ENCODE assay signal across 28 cellular contexts in the genomic region with DNA sequence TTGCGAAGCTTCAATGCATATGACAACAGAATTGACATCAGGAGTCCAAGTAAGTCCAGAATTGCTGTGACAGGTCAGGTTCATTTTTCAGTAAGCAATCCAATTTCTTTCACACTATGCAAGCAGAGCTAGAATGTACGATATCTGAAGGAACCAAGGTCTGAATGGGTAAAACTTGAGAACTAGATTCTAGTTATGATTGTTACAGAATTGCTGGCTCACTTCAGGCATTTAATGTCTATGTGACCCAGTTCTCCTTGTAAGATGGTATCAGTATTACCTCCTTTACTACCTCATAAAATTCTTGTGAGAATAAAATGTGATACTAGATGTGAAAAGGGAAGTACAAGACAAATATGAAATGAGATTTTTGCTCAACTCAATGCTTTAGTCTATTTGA.
"Had no signal": no experiment of that assay in that cellular context is flagged by ENCODE, and none has a peak within 500 bp of the region (broad histone marks: within the 10 kb centered on the region; RNA-seq: fewer than 3 reads in every experiment).

No MANE protein-coding gene starts in this region.

- DNase-seq: colonic mucosa; cortex of kidney; dermis blood vessel endothelial cell; dorsolateral prefrontal cortex; effector CD4-positive, alpha-beta T cell; effector CD8-positive, alpha-beta T cell; effector memory CD4-positive, alpha-beta T cell; effector memory CD8-positive, alpha-beta T cell; endodermal cell; erythroblast; esophagus squamous epithelium; foreskin fibroblast; foreskin keratinocyte; foreskin melanocyte; gastrocnemius medialis; glutamatergic neuron; head of caudate nucleus; heart left ventricle; heart right ventricle had no signal

- H3K4me3 Mint-ChIP-seq: dendritic cell treated with granulocyte-macrophage colony-stimulating factor and Interleukin-4, amounts not matched to agents 40 ng/mL and 50 ng/mL, for 4 days; effector memory CD8-positive, alpha-beta T cell; endodermal cell had no signal

- H3K27me3 Mint-ChIP-seq: dendritic cell treated with granulocyte-macrophage colony-stimulating factor and Interleukin-4, amounts not matched to agents 40 ng/mL and 50 ng/mL, for 4 days; effector memory CD8-positive, alpha-beta T cell had no signal

- FAIRE-seq: endometrium, endothelial cell of umbilical vein, frontal cortex had no signal

- H3K9me3 Mint-ChIP-seq: dendritic cell treated with granulocyte-macrophage colony-stimulating factor and Interleukin-4, amounts not matched to agents 40 ng/mL and 50 ng/mL, for 4 days; endodermal cell had no signal

- H3K4me3 ChIP-seq: colonic mucosa, coronary artery, dorsolateral prefrontal cortex, esophagus muscularis mucosa, esophagus squamous epithelium, gastrocnemius medialis, gastroesophageal sphincter, heart left ventricle, heart right ventricle, hepatocyte had no signal

- ATAC-seq: effector memory CD8-positive, alpha-beta T cell; esophagus mucosa; foreskin keratinocyte; gastrocnemius medialis; gastroesophageal sphincter; heart left ventricle; heart right ventricle had no signal

- H3K27ac Mint-ChIP-seq: dendritic cell treated with granulocyte-macrophage colony-stimulating factor and Interleukin-4, amounts not matched to agents 40 ng/mL and 50 ng/mL, for 4 days; effector memory CD8-positive, alpha-beta T cell; endodermal cell had no signal

- H3K4me1 Mint-ChIP-seq: endodermal cell had no signal
